8 cellular contexts compared by ENCODE assay signal in the genomic region with DNA sequence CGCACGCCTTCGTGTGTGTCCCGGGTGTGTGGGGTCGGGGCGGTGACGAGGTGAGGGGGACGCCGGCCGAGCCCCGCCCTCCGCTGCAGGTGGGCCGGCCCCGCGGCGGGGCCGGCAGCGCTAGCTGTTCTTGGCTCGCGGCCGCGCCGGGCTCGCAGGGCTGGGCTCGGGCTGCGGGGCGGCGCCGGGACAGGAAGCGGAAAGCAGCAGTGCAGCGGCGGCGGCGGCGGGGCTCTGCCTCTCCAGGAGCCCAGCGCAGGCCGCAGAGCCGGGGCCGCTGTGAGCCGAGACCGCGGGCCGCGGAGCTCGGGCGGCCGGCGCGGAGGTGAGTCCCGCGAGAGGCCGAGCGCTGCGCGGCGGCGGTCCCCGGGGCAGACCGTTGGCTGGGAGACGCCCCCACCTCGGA. TPM values are rescaled to one million over a fixed set of nuclear protein-coding genes. Genes with fewer than 3 reads are reported as not detected.
DNase-seq lines count a peak whose midpoint lies in the region; ATAC-seq, FAIRE-seq and TF ChIP-seq lines count a peak whose summit lies in the region.

VANGL1 (plus strand) TSS at position 209 of the 406 bp plus-strand sequence. CDS start 9,444 bp downstream, outside the sequence.

- H3K79me2 ChIP-seq in osteoblast (ENCODE audit: insufficient read depth, low read length), result peaks cover 39% of the 10 kb centered on the region

- H3K9me3 ChIP-seq in osteoblast (ENCODE audit: low read depth, low read length), result no peaks in the 10 kb centered on the region

- peaks cover 2% of the 10 kb centered on the region for H4K20me1 ChIP-seq in osteoblast (ENCODE audit: insufficient read depth, low read length)

- H3K4me2 ChIP-seq in osteoblast (ENCODE audit: insufficient read depth, low read length), result peak within 1 kb of the TSS; percentile 96

- H3K27me3 Mint-ChIP-seq in activated T-helper 17 cell treated with anti-CD3 and anti-CD28 coated beads, Interleukin-2, amount 50 U/mL, for 72 hours, result peaks cover 28% of the 10 kb centered on the region

- H3K36me3 ChIP-seq in osteoblast (ENCODE audit: insufficient read depth, low read length), result no peaks in the 10 kb centered on the region

- H3K4me3 ChIP-seq in osteoblast (ENCODE audit: insufficient read depth, low read length), result peak within 1 kb of the TSS; percentile 85

- peak within 1 kb of the TSS; percentile 91 for H2AFZ ChIP-seq in osteoblast (ENCODE audit: low read length)

- peaks cover 20% of the 10 kb centered on the region for H3K9me3 Mint-ChIP-seq in activated T-helper 17 cell treated with anti-CD3 and anti-CD28 coated beads, Interleukin-2, amount 50 U/mL, for 72 hours

- H3K4me3 Mint-ChIP-seq in activated T-helper 17 cell treated with anti-CD3 and anti-CD28 coated beads, Interleukin-2, amount 50 U/mL, for 72 hours, result peak within 1 kb of the TSS; percentile 84

- peaks cover 7% of the 10 kb centered on the region for H3K4me1 ChIP-seq in osteoblast (ENCODE audit: insufficient read depth, low read length)

- no peak for TF ChIP-seq CTCF in osteoblast (IDR thresholded peaks at IDR 0.05; ENCODE audit: extremely low read depth, low read depth, low read length)

- peak; percentile 52 for ATAC-seq in GM19372 (IDR thresholded peaks at IDR 0.05; ENCODE audit: low read depth, unreplicated experiment)
- peak; percentile 33 for ATAC-seq in HG03378 (IDR thresholded peaks at IDR 0.05; ENCODE audit: unreplicated experiment)
- peak; percentile 78 for ATAC-seq in activated T-helper 17 cell treated with anti-CD3 and anti-CD28 coated beads, Interleukin-2, amount 50 U/mL, for 72 hours (replicated peaks)

- no peaks in the 10 kb centered on the region for H3K27me3 ChIP-seq in osteoblast (ENCODE audit: insufficient read depth, low read length)

- H3K27ac ChIP-seq in osteoblast (ENCODE audit: low read depth, low read length), result peak within 1 kb of the TSS; percentile 18

- peak within 1 kb of the TSS; percentile 3 for H3K27ac Mint-ChIP-seq in activated T-helper 17 cell treated with anti-CD3 and anti-CD28 coated beads, Interleukin-2, amount 50 U/mL, for 72 hours

- no peaks in the 10 kb centered on the region for H3K36me3 Mint-ChIP-seq in activated T-helper 17 cell treated with anti-CD3 and anti-CD28 coated beads, Interleukin-2, amount 50 U/mL, for 72 hours (ENCODE audit: low read depth)

- H3K4me1 Mint-ChIP-seq in activated T-helper 17 cell treated with anti-CD3 and anti-CD28 coated beads, Interleukin-2, amount 50 U/mL, for 72 hours, result peaks cover 12% of the 10 kb centered on the region

- FAIRE-seq in frontal cortex (lab: Jason Lieb, UNC), result no peak

- peak; percentile 24 for DNase-seq in DMS114 treated with DMSO at 0.1 percent for 48 hours (lab: John Stamatoyannopoulos, UW; ENCODE audit: unreplicated experiment)
- peak; percentile 49 for DNase-seq in NCI-H748 treated with DMSO at 0.1 percent for 48 hours (lab: John Stamatoyannopoulos, UW)
- peak; percentile 69 to 73 for DNase-seq in frontal cortex (ENCODE audit: low spot score in 2 of 2)
- DNase-seq in osteoblast (ENCODE audit: insufficient read length, low spot score, missing footprints), result peak; percentile 98
- no peak for DNase-seq in cerebellar nuclear complex (lab: John Stamatoyannopoulos, UW)

RNA-seq across cellular contexts. Expression of gene VANGL1, which starts in this region (rescaled TPM):
- 1 to 10 TPM; 4.2 to 6.8 TPM for total RNA-seq in activated T-helper 17 cell treated with anti-CD3 and anti-CD28 coated beads, Interleukin-2, amount 50 U/mL, for 72 hours
- total RNA-seq in frontal cortex (2.9 TPM), osteoblast (11.2 and 13.3 TPM in 2 replicates)

Comparison
In these comparisons a context has a peak if more than half of its experiments do, and no peak if none do; other contexts are left out.
1. DNase-seq: peak in DMS114 treated with DMSO at 0.1 percent for 48 hours (single experiment), NCI-H748 treated with DMSO at 0.1 percent for 48 hours (single experiment), frontal cortex (2 of 2) and osteoblast (single experiment); none in cerebellar nuclear complex (0 of 2).
2. Peak in every context shown above with its lines, with median percentiles within 50 percentile points of each other: ATAC-seq.